10 cellular contexts compared by ENCODE assay signal in the genomic region with DNA sequence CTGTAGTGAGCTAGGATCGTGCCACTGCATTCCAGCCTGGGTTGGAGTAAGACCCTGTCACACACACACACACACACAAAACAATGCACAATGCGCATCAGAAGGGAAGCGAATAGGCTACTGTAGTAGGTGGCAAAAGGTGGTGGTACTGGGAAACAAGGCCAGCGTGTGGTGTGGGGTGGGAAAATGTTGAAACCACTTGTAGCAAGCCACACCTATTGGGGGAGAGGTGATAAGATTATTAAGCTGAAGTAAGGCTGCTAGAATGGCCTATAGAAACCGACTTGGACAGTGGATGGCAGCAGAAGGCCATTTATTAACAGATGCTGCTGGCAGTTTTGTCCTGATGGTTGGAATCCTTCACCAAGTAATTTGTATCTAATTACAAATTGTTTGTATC. TPM values are rescaled to one million over a fixed set of nuclear protein-coding genes. Genes with fewer than 3 reads are reported as not detected.
DNase-seq lines count a peak whose midpoint lies in the region; ATAC-seq and TF ChIP-seq lines count a peak whose summit lies in the region.
"Had no signal": no experiment of that assay in that cellular context is flagged by ENCODE, and none has a peak within 500 bp of the region (broad histone marks: within the 10 kb centered on the region; RNA-seq: fewer than 3 reads in every experiment).

No MANE protein-coding gene starts in this region.

- in situ Hi-C loops in HAP-1 (cut with MboI; ENCODE audit: low sequenced_read_pairs): no loop called here

- 40 to 55% methylated on average over 5 of the region's 5 CpGs for WGBS in thyroid gland, 2 donors

- H3K27ac Mint-ChIP-seq in MCF 10A (ENCODE audit: low read depth, unreplicated experiment) (peak overlapping the region; percentile 20), nephron (no peak overlapping the region)

- no peak for ATAC-seq in GM21825 (IDR thresholded peaks at IDR 0.05; ENCODE audit: unreplicated experiment)

- TF ChIP-seq CTCF in LNCaP clone FGC (IDR thresholded peaks at IDR 0.05; ENCODE audit: control insufficient read depth, extremely low read depth, insufficient read depth) (peak; percentile 14; the same call in 1 of the 2 replicates), MCF 10A (IDR thresholded peaks at IDR 0.05; ENCODE audit: unreplicated experiment) (peak; percentile 6), nephron (IDR thresholded peaks at IDR 0.05; ENCODE audit: unreplicated experiment in 3 of 3) (no peak), thyroid gland (IDR thresholded peaks at IDR 0.05) (no peak)

- no peak for TF ChIP-seq POLR2A in thyroid gland (IDR thresholded peaks at IDR 0.05)

- H3K36me3 ChIP-seq in thyroid gland: peaks cover 26 to 29% of the 10 kb centered on the region in 2 donors
- H3K36me3 ChIP-seq in HAP-1 (replicated peaks): peaks cover 43% of the 10 kb centered on the region

- H3K27me3 Mint-ChIP-seq in MCF 10A (ENCODE audit: insufficient read depth, unreplicated experiment) (no peaks in the 10 kb centered on the region), nephron (ENCODE audit: low read depth) (no peaks in the 10 kb centered on the region)

- H3K36me3 Mint-ChIP-seq in MCF 10A (ENCODE audit: insufficient read depth, unreplicated experiment): peaks cover 80% of the 10 kb centered on the region
- peaks cover 49% of the 10 kb centered on the region for H3K36me3 Mint-ChIP-seq in nephron (ENCODE audit: low read depth)

- H3K9me3 ChIP-seq in thyroid gland (no peaks in the 10 kb centered on the region), HAP-1 (no peaks in the 10 kb centered on the region)

- intact Hi-C loops in MCF 10A (cut with micrococcal nuclease): loop anchor here (1.0 to 5.0 kb wide), 2 partner anchors 42 to 105 kb away; no protein-coding TSS in a partner anchor
- intact Hi-C loops in thyroid gland (cut with DNase I): no loop called here

- no TSS peak for BruUV-seq in MCF 10A (replicated peaks; lab: Mats Ljungman, UMichigan)

- DNase-seq in DMS114 treated with DMSO at 0.1 percent for 48 hours (lab: John Stamatoyannopoulos, UW; ENCODE audit: unreplicated experiment) (peak; percentile 29), LNCaP clone FGC (ENCODE audit: low read depth) (no peak), MCF 10A (ENCODE audit: unreplicated experiment) (peak; percentile 42), thyroid gland (no peak), HAP-1 (ENCODE audit: low spot score in 2 of 2) (no peak), Ammon's horn (ENCODE audit: low spot score) (no peak)
- DNase-seq: nucleus accumbens, SIG-M5 had no signal

- H3K4me3 ChIP-seq in LNCaP clone FGC (ENCODE audit: low read depth, low read length) (peak overlapping the region; percentile 80), thyroid gland (replicated peaks in 1 of 3) (no peak overlapping the region), HAP-1 (no peak overlapping the region)

- POLR2A ChIA-PET in MCF 10A (lab: Yijun Ruan, JAX): interaction anchor here (1.2 to 6.7 kb wide), 6 partner anchors 9 to 44 kb away, joined by 6 to 202 read pairs (median 48); partner anchors contain the start of genes CHCHD1, SEC24C and ZSWIM8

- peaks cover 26 to 31% of the 10 kb centered on the region in 2 donors for H3K4me1 ChIP-seq in thyroid gland
- H3K4me1 ChIP-seq in HAP-1: peaks cover 21% of the 10 kb centered on the region

- CTCF ChIA-PET in MCF 10A (lab: Yijun Ruan, JAX): interaction anchor here (1.0 to 1.3 kb wide), 2 partner anchors 9 to 166 kb away, joined by 4 to 5 read pairs; no protein-coding TSS in a partner anchor

- no peak overlapping the region for H3K27ac ChIP-seq in thyroid gland

- no peaks in the 10 kb centered on the region for H3K27me3 ChIP-seq in thyroid gland
- no peaks in the 10 kb centered on the region for H3K27me3 ChIP-seq in HAP-1 (ENCODE audit: low read depth)

- H3K4me1 Mint-ChIP-seq in MCF 10A (ENCODE audit: insufficient read depth, unreplicated experiment) (peaks cover 31% of the 10 kb centered on the region), nephron (peaks cover 40% of the 10 kb centered on the region)

- H3K9me3 Mint-ChIP-seq in MCF 10A (ENCODE audit: unreplicated experiment): no peaks in the 10 kb centered on the region
- no peaks in the 10 kb centered on the region for H3K9me3 Mint-ChIP-seq in nephron

- H3K4me3 Mint-ChIP-seq in MCF 10A (ENCODE audit: unreplicated experiment): peak overlapping the region; percentile 92
- H3K4me3 Mint-ChIP-seq in nephron: peak overlapping the region; percentile 94 to 98 (median 97)

RNA-seq across cellular contexts. Expression of gene CHCHD1, which starts 7.2 kb away (rescaled TPM):
- total RNA-seq in MCF 10A (2022) (13.1 and 19.5 TPM in 2 replicates), thyroid gland (10 to 100 TPM; 14.1 to 57.3 (median 28.9) TPM)

RNA-seq across cellular contexts. Expression of gene ZSWIM8, which starts 10.8 kb away (rescaled TPM):
- total RNA-seq in MCF 10A (2022) (84.2 and 112 TPM in 2 replicates), thyroid gland (100 to 1,000 TPM in 2 of 4 donors, 10 to 100 TPM in 2; 67.2 to 199 (median 108) TPM)

RNA-seq across cellular contexts. Expression of gene SEC24C, which starts 30.5 kb away (rescaled TPM):
- total RNA-seq in MCF 10A (2022): 78.0 and 97.9 TPM in 2 replicates
- 10 to 100 TPM; 56.2 to 95.2 (median 83.9) TPM for total RNA-seq in thyroid gland

RNA-seq across cellular contexts. Expression of gene NDST2, which starts 36.8 kb away (rescaled TPM):
- total RNA-seq in MCF 10A (2022) (22.9 and 25.2 TPM in 2 replicates), thyroid gland (10 to 100 TPM; 12.1 to 31.0 (median 25.0) TPM)

Comparison
In these comparisons a context has a peak if more than half of its experiments do, and no peak if none do; other contexts are left out.
1. DNase-seq: peak in DMS114 treated with DMSO at 0.1 percent for 48 hours (single experiment) and MCF 10A (single experiment); none in LNCaP clone FGC (single experiment), thyroid gland (0 of 2), HAP-1 (0 of 2) and Ammon's horn (single experiment).
2. CTCF ChIP-seq: peak in LNCaP clone FGC (single experiment) and MCF 10A (single experiment); none in nephron (0 of 3) and thyroid gland (0 of 6).